24 cellular contexts compared by ENCODE assay signal in genomic region chr18:44791520-44791919, GRCh38.
DNase-seq lines count a peak whose midpoint lies in the region; ATAC-seq, FAIRE-seq and TF ChIP-seq lines count a peak whose summit lies in the region.
"Had no signal": no experiment of that assay in that cellular context is flagged by ENCODE, and none has a peak within 500 bp of the region (broad histone marks: within the 10 kb centered on the region; RNA-seq: fewer than 3 reads in every experiment).

No MANE protein-coding gene starts in this region.

- H3K36me3 ChIP-seq in astrocyte (ENCODE audit: insufficient read depth, low read length) (no peaks in the 10 kb centered on the region), stomach (no peaks in the 10 kb centered on the region)
- H3K36me3 ChIP-seq: lower lobe of right lung, pancreas had no signal

- H4K20me1 ChIP-seq in astrocyte (ENCODE audit: insufficient read depth, low read length), result no peaks in the 10 kb centered on the region

- no peak for TF ChIP-seq EP300 in stomach (IDR thresholded peaks at IDR 0.05)

- no peak overlapping the region for H3K9ac ChIP-seq in astrocyte (ENCODE audit: low read length)
- H3K9ac ChIP-seq: SK-N-SH had no signal

- no peak for TF ChIP-seq POLR2A in stomach (IDR thresholded peaks at IDR 0.05)

- WGBS in stomach, 5 donors, result 61 to 82% (median 79%) methylated on average over 8 of the region's 8 CpGs

- peaks cover 62% of the 10 kb centered on the region for H3K4me1 Mint-ChIP-seq in astrocyte (ENCODE audit: low read depth, unreplicated experiment)
- peaks cover 66% of the 10 kb centered on the region for H3K4me1 Mint-ChIP-seq in glutamatergic neuron (ENCODE audit: low read depth, unreplicated experiment)
- peaks cover 92% of the 10 kb centered on the region for H3K4me1 Mint-ChIP-seq in nephron

- H3K27ac Mint-ChIP-seq in astrocyte (ENCODE audit: unreplicated experiment) (peak overlapping the region; percentile 78), glutamatergic neuron (ENCODE audit: unreplicated experiment) (peak overlapping the region; percentile 45), nephron (peak overlapping the region; percentile 90 to 98 (median 94))
- H3K27ac Mint-ChIP-seq: CD14-positive monocyte; HFFc6; stimulated activated naive CD8-positive, alpha-beta T cell treated with anti-CD3 and anti-CD28 coated beads, Interleukin-15, amount 100 ng/mL, for 72 hours; T-helper 2 cell treated with Interferon-gamma antibody and Interleukin-4, amounts not matched to agents 5 μg/mL and 100 μg/mL, for 36 hours had no signal

- no peak overlapping the region for H2AFZ ChIP-seq in astrocyte (ENCODE audit: low read depth, low read length)

- H3K27ac ChIP-seq in astrocyte (ENCODE audit: low read depth, low read length) (no peak overlapping the region), stomach (peak overlapping the region; percentile 21 to 80 (median 65))
- H3K27ac ChIP-seq: lower lobe of right lung had no signal

- H3K36me3 Mint-ChIP-seq in astrocyte (ENCODE audit: low read depth, unreplicated experiment) (no peaks in the 10 kb centered on the region), glutamatergic neuron (ENCODE audit: unreplicated experiment) (no peaks in the 10 kb centered on the region), nephron (ENCODE audit: low read depth) (peaks cover 10% of the 10 kb centered on the region)
- H3K36me3 Mint-ChIP-seq: CD14-positive monocyte had no signal

- peak; percentile 14 for DNase-seq in astrocyte (ENCODE audit: low read depth)
- DNase-seq in glutamatergic neuron, result no peak
- no peak for DNase-seq in stomach
- DNase-seq in NCI-H2171 treated with DMSO at 0.1 percent for 48 hours (lab: John Stamatoyannopoulos, UW), result no peak
- DNase-seq in stimulated activated CD8-positive, alpha-beta memory T cell treated with anti-CD3 and anti-CD28 coated beads, Interleukin-4, amount 100 ng/mL, for 48 hours, result no peak
- DNase-seq: ACHN; activated CD4-positive, alpha-beta T cell treated with anti-CD3 and anti-CD28 coated beads, Interleukin-2, amount 50 U/mL, for 4 hours; central memory CD4-positive, alpha-beta T cell; HFFc6; lower lobe of right lung; naive B cell; NCI-H1417 treated with DMSO at 0.1 percent for 48 hours; NCI-H524; pancreas; SK-N-SH; small intestine; stimulated activated CD4-positive, alpha-beta T cell treated with anti-CD3 and anti-CD28 coated beads, Interleukin-2, amount 100 ng/mL, for 48 hours; stimulated activated naive CD8-positive, alpha-beta T cell treated with anti-CD3 and anti-CD28 coated beads, Interleukin-15, amount 100 ng/mL, for 72 hours had no signal

- H3K27me3 Mint-ChIP-seq in astrocyte (ENCODE audit: low read depth, unreplicated experiment) (no peaks in the 10 kb centered on the region), glutamatergic neuron (ENCODE audit: unreplicated experiment) (no peaks in the 10 kb centered on the region), nephron (ENCODE audit: low read depth) (no peaks in the 10 kb centered on the region)
- H3K27me3 Mint-ChIP-seq: naive B cell had no signal

- H3K27me3 ChIP-seq in astrocyte (ENCODE audit: insufficient read depth, low read length) (no peaks in the 10 kb centered on the region), stomach (no peaks in the 10 kb centered on the region)
- H3K27me3 ChIP-seq: pancreas had no signal

- H3K4me1 ChIP-seq in astrocyte (ENCODE audit: insufficient read depth, low read length) (peaks cover 19% of the 10 kb centered on the region), stomach (peaks cover 4 to 78% (median 57%) of the 10 kb centered on the region in 4 donors)

- no peak overlapping the region for H3K4me2 ChIP-seq in astrocyte (ENCODE audit: low read length)

- TF ChIP-seq CTCF in astrocyte (IDR thresholded peaks at IDR 0.05; ENCODE audit: insufficient read depth, low read depth, low read length) (no peak), glutamatergic neuron (IDR thresholded peaks at IDR 0.05; ENCODE audit: partially characterized antibody, unreplicated experiment) (no peak), nephron (IDR thresholded peaks at IDR 0.05; ENCODE audit: unreplicated experiment in 3 of 3) (no peak), stomach (IDR thresholded peaks at IDR 0.05) (no peak)

- H3K4me3 Mint-ChIP-seq in astrocyte (ENCODE audit: unreplicated experiment) (no peak overlapping the region), glutamatergic neuron (ENCODE audit: unreplicated experiment) (peak overlapping the region; percentile 58), nephron (peak overlapping the region in 2 of 3 experiments; percentile 15 to 26)
- H3K4me3 Mint-ChIP-seq: HFFc6; naive B cell; stimulated activated naive CD8-positive, alpha-beta T cell treated with anti-CD3 and anti-CD28 coated beads, Interleukin-15, amount 100 ng/mL, for 72 hours; T-helper 2 cell treated with Interferon-gamma antibody and Interleukin-4, amounts not matched to agents 5 μg/mL and 100 μg/mL, for 36 hours had no signal

- H3K4me3 ChIP-seq in astrocyte (ENCODE audit: insufficient read depth, low read depth, low read length) (no peak overlapping the region), stomach (no peak overlapping the region)
- H3K4me3 ChIP-seq: lower lobe of right lung, pancreas had no signal

- no peak for ATAC-seq in GM21723 (IDR thresholded peaks at IDR 0.05; ENCODE audit: unreplicated experiment)
- no peak for ATAC-seq in GM21737 (IDR thresholded peaks at IDR 0.05; ENCODE audit: unreplicated experiment)
- ATAC-seq: lower lobe of right lung; stimulated activated naive CD8-positive, alpha-beta T cell treated with anti-CD3 and anti-CD28 coated beads, Interleukin-15, amount 100 ng/mL, for 72 hours had no signal

- H3K9me3 Mint-ChIP-seq in astrocyte (ENCODE audit: unreplicated experiment) (peaks cover 1% of the 10 kb centered on the region), glutamatergic neuron (ENCODE audit: unreplicated experiment) (peaks cover 4% of the 10 kb centered on the region), nephron (no peaks in the 10 kb centered on the region)
- H3K9me3 Mint-ChIP-seq: CD14-positive monocyte; HFFc6; naive B cell; stimulated activated naive CD8-positive, alpha-beta T cell treated with anti-CD3 and anti-CD28 coated beads, Interleukin-15, amount 100 ng/mL, for 72 hours; T-helper 2 cell treated with Interferon-gamma antibody and Interleukin-4, amounts not matched to agents 5 μg/mL and 100 μg/mL, for 36 hours had no signal

- H3K79me2 ChIP-seq in astrocyte (ENCODE audit: insufficient read depth, low read length), result no peaks in the 10 kb centered on the region

- intact Hi-C loops in stomach (cut with DNase I; ENCODE audit: low total_unique reads), result no loop called here

- no peak for FAIRE-seq in astrocyte (lab: Jason Lieb, UNC)
- FAIRE-seq: pancreas, small intestine, urothelium cell line had no signal

- H3K9me3 ChIP-seq in astrocyte (ENCODE audit: insufficient read depth, low read depth, low read length), result no peaks in the 10 kb centered on the region
- no peaks in the 10 kb centered on the region for H3K9me3 ChIP-seq in stomach
- H3K9me3 ChIP-seq: lower lobe of right lung, pancreas, SK-N-SH had no signal
